In the genomic region with DNA sequence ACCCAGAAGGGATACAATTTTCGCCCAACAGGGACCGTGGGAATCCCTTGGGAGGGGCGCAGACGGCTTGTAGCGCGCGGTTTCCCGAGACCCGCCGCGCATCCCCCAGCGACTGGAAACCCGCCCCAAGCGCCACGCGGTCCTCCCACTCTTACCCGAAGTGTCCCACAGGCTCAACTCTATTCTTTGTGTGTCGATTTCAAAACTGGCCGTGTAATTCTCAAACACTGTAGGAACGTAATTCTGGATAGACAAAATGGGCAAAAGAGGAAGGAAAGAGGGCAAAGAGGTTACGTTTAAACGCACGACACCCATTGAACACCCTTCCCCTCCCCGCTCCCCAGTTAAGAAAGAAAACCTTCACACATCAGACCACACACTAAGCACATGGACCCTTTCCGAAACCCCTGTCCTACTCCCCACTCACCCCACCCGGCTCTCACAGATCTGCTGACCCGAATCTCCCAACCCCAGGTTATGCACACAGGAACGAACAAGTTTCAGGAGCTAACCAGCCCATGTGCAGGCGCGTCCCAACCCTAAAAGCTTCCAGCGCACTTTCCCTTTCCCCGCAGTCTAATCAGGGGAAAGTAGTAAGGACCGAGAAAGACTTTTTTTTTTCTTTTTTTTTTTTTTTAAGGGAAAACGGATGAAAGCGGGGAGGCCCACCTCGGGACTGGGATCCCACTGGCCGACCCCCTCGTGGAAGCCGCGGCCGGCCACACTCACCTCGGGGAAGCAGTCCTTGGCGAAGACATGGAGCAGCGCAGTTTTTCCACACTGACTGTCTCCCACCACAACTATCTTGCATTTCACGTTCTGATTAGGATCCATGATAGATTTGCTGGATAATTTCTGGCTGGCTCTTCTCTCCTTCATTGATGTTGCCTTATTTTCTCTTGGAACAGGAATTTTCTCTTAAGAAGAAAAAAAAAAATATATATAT, we compare ENCODE assay signal across 8 cellular contexts. TPM values are rescaled to one million over a fixed set of nuclear protein-coding genes. Genes with fewer than 3 reads are reported as not detected.
DNase-seq lines count a peak whose midpoint lies in the region; ATAC-seq and TF ChIP-seq lines count a peak whose summit lies in the region.

No MANE protein-coding gene starts in this region.

- in situ Hi-C loops in astrocyte of the spinal cord (cut with HindIII; ENCODE audit: low sequenced_read_pairs) = no loop called here

- H3K4me3 ChIP-seq in astrocyte of the spinal cord (ENCODE audit: low read depth, low read length) = peak overlapping the region; percentile 92
- H3K4me3 ChIP-seq in stomach smooth muscle (ENCODE audit: low read length in 2 of 2) = peak overlapping the region; percentile 95 to 98

- no peaks in the 10 kb centered on the region for H3K36me3 ChIP-seq in stomach smooth muscle (ENCODE audit: control insufficient read depth in 2 of 2, insufficient read depth in 2 of 2, low read length in 2 of 2)

- H3K27me3 ChIP-seq in stomach smooth muscle (ENCODE audit: control insufficient read depth in 1 of 2, insufficient read depth in 2 of 2, low read length in 2 of 2) = no peaks in the 10 kb centered on the region

- ATAC-seq in GM18498 (IDR thresholded peaks at IDR 0.05; ENCODE audit: unreplicated experiment) (no peak), GM21717 (IDR thresholded peaks at IDR 0.05; ENCODE audit: unreplicated experiment) (no peak)

- H3K27ac ChIP-seq in stomach smooth muscle (ENCODE audit: low read length) = peak overlapping the region; percentile 99

- H3K9ac ChIP-seq in stomach smooth muscle (ENCODE audit: low read length in 2 of 2) = peak overlapping the region; percentile 93 to 97

- DNase-seq in DMS153 treated with DMSO at 0.1 percent for 48 hours (lab: John Stamatoyannopoulos, UW; ENCODE audit: unreplicated experiment) (peak; percentile 38), LHCN-M2 (ENCODE audit: low read depth) (peak; percentile 53), astrocyte of the spinal cord (ENCODE audit: low read depth, low spot score) (peak; percentile 68), islet precursor cell (peak; percentile 68), SHP77 treated with DMSO at 0.1 percent for 48 hours (lab: John Stamatoyannopoulos, UW) (no peak)

- peaks cover 15% of the 10 kb centered on the region for H3K4me1 ChIP-seq in stomach smooth muscle (ENCODE audit: control insufficient read depth, insufficient read depth, low read length)

- TF ChIP-seq CTCF in astrocyte of the spinal cord (IDR thresholded peaks at IDR 0.05; ENCODE audit: low read depth, low read length) = no peak

- no peaks in the 10 kb centered on the region for H3K9me3 ChIP-seq in stomach smooth muscle (ENCODE audit: control insufficient read depth in 2 of 2, low read length in 2 of 2)

RNA-seq across cellular contexts. Expression of a gene that starts 0.7 kb away (rescaled TPM):
- 96.0 and 133 TPM in 2 replicates for total RNA-seq in LHCN-M2 (2014; rRNA removed)
- polyA plus RNA-seq in LHCN-M2 (2012) = 39.0 TPM
